ENCODE assay signal across 10 cellular contexts in the genomic region with DNA sequence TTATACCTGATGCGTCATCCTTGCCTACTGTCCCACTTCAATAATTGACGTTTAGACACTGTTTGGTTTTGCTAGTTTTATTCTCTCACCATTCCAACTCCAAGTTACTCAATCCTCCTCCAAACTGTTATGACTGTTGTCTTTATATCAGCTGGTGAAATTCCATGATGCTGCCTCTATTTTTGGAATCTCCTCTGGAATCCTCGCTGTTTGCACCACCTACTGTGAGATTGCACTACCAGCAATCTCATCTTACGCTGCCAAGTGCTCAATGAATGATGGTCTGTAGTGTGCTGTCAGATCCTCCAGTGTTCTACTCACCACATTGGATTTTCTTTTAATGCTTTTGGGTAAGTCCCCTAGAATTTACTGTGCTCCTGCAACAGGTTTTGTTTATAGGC. TPM values are rescaled to one million over a fixed set of nuclear protein-coding genes. Genes with fewer than 3 reads are reported as not detected.
DNase-seq lines count a peak whose midpoint lies in the region; ATAC-seq and TF ChIP-seq lines count a peak whose summit lies in the region.
"Had no signal": no experiment of that assay in that cellular context is flagged by ENCODE, and none has a peak within 500 bp of the region (broad histone marks: within the 10 kb centered on the region; RNA-seq: fewer than 3 reads in every experiment).

No MANE protein-coding gene starts in this region.

- H3K4me2 ChIP-seq in mesendoderm (ENCODE audit: low read length) = no peak overlapping the region

- H3K27me3 Mint-ChIP-seq in HFFc6 (ENCODE audit: insufficient read depth) = no peaks in the 10 kb centered on the region

- peak overlapping the region; percentile 25; the same call in 1 of the 2 replicates for H3K27ac Mint-ChIP-seq in HFFc6

- no peaks in the 10 kb centered on the region for H3K9me3 ChIP-seq in colonic mucosa

- no peak overlapping the region for H2BK5ac ChIP-seq in mesendoderm (ENCODE audit: low read length)

- no peak overlapping the region for H3K4me3 ChIP-seq in colonic mucosa
- H3K4me3 ChIP-seq in mesendoderm (ENCODE audit: low read length) = no peak overlapping the region

- no peak for ATAC-seq in HG03097 (IDR thresholded peaks at IDR 0.05; ENCODE audit: low FRiP score, unreplicated experiment)
- ATAC-seq in GM21737 (IDR thresholded peaks at IDR 0.05; ENCODE audit: unreplicated experiment) = no peak

- no peaks in the 10 kb centered on the region for H3K79me1 ChIP-seq in mesendoderm (ENCODE audit: low read length)

- no peak overlapping the region for H3K23ac ChIP-seq in mesendoderm (ENCODE audit: low read length)

- DNase-seq in A172 (ENCODE audit: low spot score) = peak; percentile 90
- peak; percentile 69 for DNase-seq in HFFc6
- DNase-seq in colonic mucosa = no peak
- peak; percentile 77 for DNase-seq in mesendoderm
- no peak for DNase-seq in SKM-1 (lab: John Stamatoyannopoulos, UW; ENCODE audit: unreplicated experiment)
- no peak for DNase-seq in activated effector memory CD4-positive, alpha-beta T cell treated with anti-CD3 and anti-CD28 coated beads, Interleukin-2, amount 50 U/mL, for 16 hours
- DNase-seq: C1 segment of cervical spinal cord; central memory CD4-positive, alpha-beta T cell had no signal

- H3K4me1 ChIP-seq in colonic mucosa (no peaks in the 10 kb centered on the region), mesendoderm (ENCODE audit: control insufficient read depth, low read depth, low read length) (peaks cover 4% of the 10 kb centered on the region)

- H3K79me2 ChIP-seq in mesendoderm (ENCODE audit: control insufficient read depth, insufficient read depth, low read length) = no peaks in the 10 kb centered on the region

- no peak overlapping the region for H3K4me3 Mint-ChIP-seq in HFFc6

- no peak; the same call in 1 of the 2 replicates for TF ChIP-seq CTCF in HFFc6 (IDR thresholded peaks at IDR 0.05)
- no peak for TF ChIP-seq CTCF in colonic mucosa (IDR thresholded peaks at IDR 0.05)

- no peak overlapping the region for H3K4ac ChIP-seq in mesendoderm (ENCODE audit: low read depth, low read length)

- H4K8ac ChIP-seq in mesendoderm (ENCODE audit: low read depth, low read length) = no peak overlapping the region

- H3K27ac ChIP-seq in colonic mucosa (peak overlapping the region; percentile 10), mesendoderm (ENCODE audit: low read depth, low read length) (no peak overlapping the region)

- no peak overlapping the region for H2AK5ac ChIP-seq in mesendoderm (ENCODE audit: low read length)

- H3K18ac ChIP-seq in mesendoderm (ENCODE audit: low read length) = no peak overlapping the region

- peaks cover 43% of the 10 kb centered on the region for H3K4me1 Mint-ChIP-seq in HFFc6 (ENCODE audit: low read depth)

- no CpG with 5 or more reads among the region's 4 CpGs for WGBS in mesendoderm (ENCODE audit: extremely low coverage, insufficient coverage, low lambda C conversion rate)

- H3K27me3 ChIP-seq in colonic mucosa (no peaks in the 10 kb centered on the region), mesendoderm (ENCODE audit: insufficient read depth, low read length, poor library complexity) (no peaks in the 10 kb centered on the region)

- H3K9ac ChIP-seq in colonic mucosa (ENCODE audit: low read depth in 2 of 2, low read length in 2 of 2) (no peak overlapping the region), mesendoderm (ENCODE audit: low read length) (no peak overlapping the region)

- no peak overlapping the region for H4K5ac ChIP-seq in mesendoderm (ENCODE audit: low read length)

- no peak overlapping the region for H2BK15ac ChIP-seq in mesendoderm (replicated peaks; ENCODE audit: low read depth)

- H3K36me3 Mint-ChIP-seq in HFFc6 (ENCODE audit: low read depth) = no peaks in the 10 kb centered on the region

- H2BK120ac ChIP-seq in mesendoderm (ENCODE audit: low read depth, low read length) = no peak overlapping the region

- H3K56ac ChIP-seq in mesendoderm (ENCODE audit: low read length) = no peak overlapping the region

- H3K9me3 Mint-ChIP-seq in HFFc6 = no peaks in the 10 kb centered on the region

- H3K36me3 ChIP-seq in colonic mucosa (no peaks in the 10 kb centered on the region), mesendoderm (ENCODE audit: control insufficient read depth, insufficient read depth, low read length) (no peaks in the 10 kb centered on the region)

- intact Hi-C loops in colonic mucosa (cut with DNase I) = no loop called here

RNA-seq across cellular contexts. Expression of a gene that starts 13.2 kb away (rescaled TPM):
- total RNA-seq in A172 (2014; rRNA removed; shearing (Covaris generic)) = 2.5 and 4.2 TPM in 2 replicates
- 10 to 100 TPM; 41.6 to 57.6 (median 53.9) TPM for total RNA-seq in HFFc6 (2021; fragmentation: NEBNext Ultra II Directional; extraction: Animal tissue kit (Norgen Biotek cat#: 25700))
- total RNA-seq in colonic mucosa = 1 to 10 TPM; 6.3 to 8.8 TPM
- polyA plus RNA-seq in mesendoderm (2013, experiment 1 of 2) = 3.7 TPM
- polyA plus RNA-seq in mesendoderm (2013, experiment 2 of 2) = 3.5 TPM

Comparison
In these comparisons a context has a peak if more than half of its experiments do, and no peak if none do; other contexts are left out.
1. DNase-seq: peak in A172 (single experiment), HFFc6 (single experiment) and mesendoderm (single experiment); none in colonic mucosa (single experiment), SKM-1 (single experiment) and activated effector memory CD4-positive, alpha-beta T cell treated with anti-CD3 and anti-CD28 coated beads, Interleukin-2, amount 50 U/mL, for 16 hours (single experiment).